In genomic region chr12:110403975-110404675, GRCh38 we compare ENCODE assay signal across 8 cellular contexts. TPM values are rescaled to one million over a fixed set of nuclear protein-coding genes. Genes with fewer than 3 reads are reported as not detected.
DNase-seq lines count a peak whose midpoint lies in the region; ATAC-seq and TF ChIP-seq lines count a peak whose summit lies in the region.

No MANE protein-coding gene starts in this region.

- intact Hi-C loops in Right ventricle myocardium inferior (cut with DNase I): no loop called here
- intact Hi-C loops in ovary (cut with DNase I): no loop called here
- intact Hi-C loops in testis (cut with DNase I; ENCODE audit: low total_unique reads): no loop called here

- H3K27ac Mint-ChIP-seq in activated naive CD8-positive, alpha-beta T cell treated with anti-CD3 and anti-CD28 coated beads, Interleukin-2, amount 10 ng/mL, durations not matched to agents 7 days and 5 days: peak overlapping the region; percentile 98

- H3K27me3 ChIP-seq in ovary: no peaks in the 10 kb centered on the region
- no peaks in the 10 kb centered on the region for H3K27me3 ChIP-seq in testis

- H3K4me3 ChIP-seq in AG09309 (ENCODE audit: control insufficient read depth, low read depth, low read length): peak overlapping the region; percentile 73
- H3K4me3 ChIP-seq in ovary: peak overlapping the region; percentile 96
- peak overlapping the region; percentile 86 to 91 for H3K4me3 ChIP-seq in testis

- peaks cover 12% of the 10 kb centered on the region for H3K36me3 Mint-ChIP-seq in activated naive CD8-positive, alpha-beta T cell treated with anti-CD3 and anti-CD28 coated beads, Interleukin-2, amount 10 ng/mL, durations not matched to agents 7 days and 5 days

- peaks cover 12% of the 10 kb centered on the region for H3K4me1 ChIP-seq in ovary (ENCODE audit: insufficient read depth)
- H3K4me1 ChIP-seq in testis: peaks cover 10% of the 10 kb centered on the region

- H3K9me3 ChIP-seq in ovary (no peaks in the 10 kb centered on the region), testis (no peaks in the 10 kb centered on the region)

- H3K4me1 Mint-ChIP-seq in activated naive CD8-positive, alpha-beta T cell treated with anti-CD3 and anti-CD28 coated beads, Interleukin-2, amount 10 ng/mL, durations not matched to agents 7 days and 5 days: peaks cover 19% of the 10 kb centered on the region

- TF ChIP-seq CTCF in AG09309 (IDR thresholded peaks at IDR 0.05; ENCODE audit: control insufficient read depth, insufficient read depth, low read depth, low read length, missing control alignments): no peak
- no peak for TF ChIP-seq CTCF in GM20000 (IDR thresholded peaks at IDR 0.05; ENCODE audit: extremely low read depth, missing control alignments)
- TF ChIP-seq CTCF in ovary (IDR thresholded peaks at IDR 0.05): peak in 1 of 3 donors; percentile 5
- TF ChIP-seq CTCF in testis (IDR thresholded peaks at IDR 0.05): peak in 1 of 3 experiments; percentile 10

- peak; percentile 55 for ATAC-seq in activated naive CD8-positive, alpha-beta T cell treated with anti-CD3 and anti-CD28 coated beads, Interleukin-2, amount 10 ng/mL, durations not matched to agents 7 days and 5 days (ENCODE audit: low read depth)
- peak; percentile 79 for ATAC-seq in Right ventricle myocardium inferior

- no peak for TF ChIP-seq EP300 in ovary (IDR thresholded peaks at IDR 0.05)

- peak overlapping the region; percentile 97 for H3K4me3 Mint-ChIP-seq in activated naive CD8-positive, alpha-beta T cell treated with anti-CD3 and anti-CD28 coated beads, Interleukin-2, amount 10 ng/mL, durations not matched to agents 7 days and 5 days

- H3K27me3 Mint-ChIP-seq in activated naive CD8-positive, alpha-beta T cell treated with anti-CD3 and anti-CD28 coated beads, Interleukin-2, amount 10 ng/mL, durations not matched to agents 7 days and 5 days: no peaks in the 10 kb centered on the region

- TF ChIP-seq POLR2A in ovary (IDR thresholded peaks at IDR 0.05) (no peak), testis (IDR thresholded peaks at IDR 0.05) (no peak)

- 15 to 18% (median 15%) methylated on average over 21 of the region's 21 CpGs for WGBS in ovary, 3 donors
- WGBS in testis, 2 donors: 12 to 16% methylated on average over 21 of the region's 21 CpGs

- H3K9me3 Mint-ChIP-seq in activated naive CD8-positive, alpha-beta T cell treated with anti-CD3 and anti-CD28 coated beads, Interleukin-2, amount 10 ng/mL, durations not matched to agents 7 days and 5 days: no peaks in the 10 kb centered on the region

- no peak for DNase-seq in AG09309 (ENCODE audit: low read depth)
- DNase-seq in GM20000 (ENCODE audit: low spot score): peak; percentile 87
- DNase-seq in NCI-H1092 treated with DMSO at 0.1 percent for 48 hours (lab: John Stamatoyannopoulos, UW): peak; percentile 77
- DNase-seq in SW 1271 (lab: John Stamatoyannopoulos, UW): peak; percentile 52 to 81
- peak; percentile 81 for DNase-seq in activated naive CD8-positive, alpha-beta T cell treated with anti-CD3 and anti-CD28 coated beads, Interleukin-2, amount 10 ng/mL, durations not matched to agents 7 days and 5 days
- DNase-seq in Right ventricle myocardium inferior (ENCODE audit: missing footprints): peak; percentile 88
- DNase-seq in ovary: peak; percentile 65 to 81 (median 78)
- DNase-seq in testis: peak; percentile 85

- no peaks in the 10 kb centered on the region for H3K36me3 ChIP-seq in ovary
- H3K36me3 ChIP-seq in testis (ENCODE audit: low read depth, missing control alignments): no peaks in the 10 kb centered on the region

- peak overlapping the region; percentile 53 to 98 for H3K27ac ChIP-seq in ovary
- H3K27ac ChIP-seq in testis: peak overlapping the region; percentile 95 to 99

- POLR2A ChIA-PET in activated naive CD8-positive, alpha-beta T cell treated with anti-CD3 and anti-CD28 coated beads, Interleukin-2, amount 10 ng/mL, durations not matched to agents 7 days and 5 days (lab: Charles Lee): interaction anchor here (0.8 kb wide), 1 partner anchor 17 kb away, joined by 3 read pairs; no protein-coding TSS in a partner anchor

RNA-seq across cellular contexts. Expression of gene ANAPC7, which starts 0.6 kb away (rescaled TPM):
- 10 to 100 TPM; 63.0 to 67.1 TPM for total RNA-seq in activated naive CD8-positive, alpha-beta T cell treated with anti-CD3 and anti-CD28 coated beads, Interleukin-2, amount 10 ng/mL, durations not matched to agents 7 days and 5 days
- total RNA-seq in Right ventricle myocardium inferior (34.4 TPM), ovary (10 to 100 TPM; 24.9 to 65.0 (median 41.7) TPM), testis (10 to 100 TPM; 67.1 to 96.5 TPM)
- polyA plus RNA-seq in ovary (10 to 100 TPM; 23.6 to 66.7 TPM), testis (ENCODE audit: insufficient read depth, low read depth, low replicate concordance) (94.4 TPM)

RNA-seq across cellular contexts. Expression of gene ARPC3, which starts 46.0 kb away (rescaled TPM):
- 100 to 1,000 TPM; 361 to 371 TPM for total RNA-seq in activated naive CD8-positive, alpha-beta T cell treated with anti-CD3 and anti-CD28 coated beads, Interleukin-2, amount 10 ng/mL, durations not matched to agents 7 days and 5 days
- total RNA-seq in Right ventricle myocardium inferior (94.4 TPM), ovary (100 to 1,000 TPM in 3 of 7 donors, 10 to 100 TPM in 4; 75.9 to 170 (median 92.9) TPM), testis (100 to 1,000 TPM; 244 to 270 TPM)
- polyA plus RNA-seq in ovary (100 to 1,000 TPM; 159 to 253 TPM), testis (ENCODE audit: insufficient read depth, low read depth, low replicate concordance) (216 TPM)
